In the genomic region with DNA sequence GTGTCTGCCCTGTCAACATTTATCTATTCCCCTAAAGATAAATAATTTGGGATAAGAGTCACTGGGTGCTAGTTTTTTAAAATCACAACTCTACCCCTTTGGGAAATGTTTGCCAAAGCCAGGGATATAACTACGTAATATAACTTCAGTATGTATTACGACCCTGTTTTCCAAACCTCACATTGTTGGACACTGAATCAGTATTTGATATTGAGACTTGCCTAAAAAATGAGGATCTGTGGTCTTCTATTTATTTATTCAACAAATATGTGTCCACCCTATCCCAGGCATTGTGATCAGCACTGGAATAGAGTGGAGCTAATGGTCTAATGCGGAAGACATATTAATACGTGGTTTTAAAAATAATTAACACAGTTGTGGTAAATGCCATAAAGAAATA, we compare ENCODE assay signal across 12 cellular contexts.
"Had no signal": no experiment of that assay in that cellular context is flagged by ENCODE, and none has a peak within 500 bp of the region (broad histone marks: within the 10 kb centered on the region; RNA-seq: fewer than 3 reads in every experiment).

No MANE protein-coding gene starts in this region.

- ATAC-seq: left colon; natural killer cell; right cardiac atrium; stimulated activated naive B cell treated with anti-CD40 and anti-IgM and Interleukin-4, amounts not matched to agents 10 μg/mL and 1 μg/mL and 100 μg/mL, for 72 hours had no signal

- DNase-seq: activated CD4-positive, CD25-positive, alpha-beta regulatory T cell; activated naive CD4-positive, alpha-beta T cell treated with anti-CD3 and anti-CD28 coated beads, Interleukin-2, amount 50 U/mL, for 16 hours; activated T-cell treated with anti-CD3 and anti-CD28 coated beads, Interleukin-2, amount 50 U/mL, for 1 hour; amniotic stem cell; esophagus squamous epithelium; left colon; natural killer cell; right cardiac atrium; stimulated activated naive B cell treated with anti-CD40 and anti-IgM and Interleukin-4, amounts not matched to agents 10 μg/mL and 1 μg/mL and 100 μg/mL, for 72 hours; T-helper 2 cell; trophoblast cell had no signal

- H3K36me3 ChIP-seq: esophagus squamous epithelium had no signal

- H3K4me3 ChIP-seq: esophagus squamous epithelium, lung had no signal

- H3K27ac ChIP-seq: esophagus squamous epithelium had no signal

- H3K9me3 ChIP-seq: esophagus squamous epithelium had no signal

- H3K27me3 ChIP-seq: esophagus squamous epithelium had no signal
